ENCODE assay signal across 24 cellular contexts in the genomic region with DNA sequence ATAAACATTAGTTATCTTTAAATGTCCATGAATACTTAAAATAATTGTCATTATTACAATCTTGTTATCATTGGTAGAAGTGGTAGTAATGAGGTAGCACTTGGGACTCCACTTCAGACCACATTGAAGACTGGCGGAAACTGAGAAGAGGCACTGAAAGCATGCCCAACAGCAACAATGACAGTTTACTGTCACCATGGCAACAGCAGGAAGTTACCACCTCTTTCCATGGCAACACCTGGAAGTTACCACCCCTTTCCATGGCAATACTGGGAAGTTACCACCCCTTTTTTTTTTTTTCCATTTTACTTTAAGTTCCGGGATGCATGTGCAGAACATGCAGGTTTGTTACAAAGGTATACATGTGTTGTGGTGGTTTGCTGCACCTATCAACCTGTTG.
"Had no signal": no experiment of that assay in that cellular context is flagged by ENCODE, and none has a peak within 500 bp of the region (broad histone marks: within the 10 kb centered on the region; RNA-seq: fewer than 3 reads in every experiment).

No MANE protein-coding gene starts in this region.

- H3K9ac ChIP-seq: KMS-11, SK-N-SH had no signal

- H3K27ac ChIP-seq: KMS-11, RWPE1 had no signal

- H3K36me3 Mint-ChIP-seq: T-cell had no signal

- DNase-seq: IMR-90, Kasumi-1, MV-4-11, NCI-H1048, NCI-H1105, NCI-H1417, NCI-H1436 treated with DMSO at 0.1 percent for 48 hours, NCI-H1694, NCI-H187 treated with DMSO at 0.1 percent for 48 hours, NCI-H2029 treated with DMSO at 0.1 percent for 48 hours, NCI-H2171 treated with DMSO at 0.1 percent for 48 hours, NCI-H345, NCI-H446 treated with DMSO at 0.1 percent for 48 hours, NCI-H510A treated with DMSO at 0.1 percent for 48 hours, NCI-H526, NCI-H748 treated with DMSO at 0.1 percent for 48 hours, PC-3, SHP77, SK-N-SH, SW 1271, T-cell had no signal

- H3K27ac Mint-ChIP-seq: T-cell had no signal

- H3K4me1 Mint-ChIP-seq: T-cell had no signal

- H3K4me2 ChIP-seq: KMS-11, SK-N-SH had no signal

- ATAC-seq: Panc1, PC-3, T-cell had no signal

- H3K27me3 Mint-ChIP-seq: T-cell had no signal

- H3K9me3 ChIP-seq: SK-N-SH had no signal

- H3K4me3 Mint-ChIP-seq: T-cell had no signal
